ENCODE assay signal across 1 cellular context in genomic region chr3:193563999-193564398, GRCh38.
TF ChIP-seq lines count a peak whose summit lies in the region.

No MANE protein-coding gene starts in this region.

TF ChIP-seq in K562, 482 proteins besides CTCF, POLR2A, EP300 and RAD21 (continued from another document):
- TF ChIP-seq PATZ1 (CRISPR knock-in tag; IDR thresholded peaks at IDR 0.05; ENCODE audit: borderline replicate concordance) (no peak), SMARCC2 (IDR thresholded peaks at IDR 0.05; ENCODE audit: low read depth) (no peak)
